Comparison of ENCODE assay signal across 1 cellular context in the genomic region with DNA sequence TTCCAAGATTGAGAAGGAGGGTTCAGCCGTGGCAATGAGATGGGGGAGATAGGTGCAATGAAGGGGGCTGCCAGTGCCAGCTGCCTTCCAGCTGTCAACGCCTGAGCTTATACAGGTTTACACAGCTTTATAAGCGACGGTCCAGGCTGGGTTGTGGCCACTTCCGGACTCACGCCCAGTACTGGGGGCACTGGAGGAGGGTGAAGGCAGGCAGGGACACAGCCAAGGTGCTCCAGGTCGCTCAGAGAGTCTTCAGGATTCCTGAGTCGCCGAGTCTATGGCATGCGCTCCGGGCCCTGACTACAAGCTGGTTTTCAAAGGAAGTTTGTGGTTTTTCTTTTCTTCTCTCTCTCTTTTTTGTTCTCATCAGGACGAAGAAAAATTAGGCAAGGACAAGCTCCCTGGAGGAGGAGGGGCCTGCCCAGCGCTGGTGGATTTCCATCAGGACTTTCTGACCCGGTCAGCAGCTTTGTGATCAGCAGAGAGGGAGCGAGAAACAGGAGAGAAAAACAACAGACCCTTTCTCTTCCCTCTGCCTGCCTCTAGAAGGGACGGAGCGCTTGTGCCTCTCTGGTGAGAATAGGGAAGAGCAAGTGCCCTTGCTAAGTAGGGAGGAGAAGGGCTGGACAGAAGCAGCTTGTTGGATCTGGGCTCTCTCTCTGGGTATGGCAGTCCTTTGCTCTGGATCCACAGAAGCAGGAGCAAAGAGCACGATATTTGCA.
TF ChIP-seq lines count a peak whose summit lies in the region.

Gene MINDY1, minus strand, starts transcription at position 572 of the 722 bp plus-strand sequence. CDS start 4,285 bp downstream, outside the sequence.

TF ChIP-seq in GM12878, 131 proteins besides CTCF, POLR2A, EP300 and RAD21 (continued from another document and continues in another):
- TF ChIP-seq E2F8 (IDR thresholded peaks at IDR 0.05; ENCODE audit: low read depth, partially characterized antibody) (no peak), TARDBP (IDR thresholded peaks at IDR 0.05; ENCODE audit: borderline replicate concordance) (no peak), NR2C2 (IDR thresholded peaks at IDR 0.05; ENCODE audit: borderline replicate concordance, control insufficient read depth, insufficient read length, low read depth) (no peak), BHLHE40 (IDR thresholded peaks at IDR 0.05; ENCODE audit: borderline replicate concordance in 1 of 2, low read depth in 2 of 2, low read length in 1 of 2) (no peak), ZNF274 (IDR thresholded peaks at IDR 0.05; ENCODE audit: insufficient read depth, insufficient read length) (no peak), DPF2 (IDR thresholded peaks at IDR 0.05) (no peak), ZBTB40 (IDR thresholded peaks at IDR 0.05; ENCODE audit: borderline replicate concordance) (peak; percentile 24; the same call in 1 of the 2 replicates), CREM (IDR thresholded peaks at IDR 0.05; ENCODE audit: low read depth) (no peak), TCF3 (IDR thresholded peaks at IDR 0.05; ENCODE audit: borderline replicate concordance, insufficient read depth, low read depth, low read length) (0 out of 2 replicates have a peak, but pooled peaks have one; percentile 16), STAT1 (conservative IDR thresholded peaks at IDR 0.05) (no peak), TCF7 (IDR thresholded peaks at IDR 0.05; ENCODE audit: borderline replicate concordance) (no peak), NRF1 (conservative IDR thresholded peaks at IDR 0.05; ENCODE audit: low read depth, low read length) (no peak), RELA (IDR thresholded peaks at IDR 0.05; ENCODE audit: borderline replicate concordance, partially characterized antibody) (no peak), KDM1A (IDR thresholded peaks at IDR 0.05; ENCODE audit: borderline replicate concordance) (no peak), PKNOX1 (IDR thresholded peaks at IDR 0.05) (no peak), USF2 (IDR thresholded peaks at IDR 0.05; ENCODE audit: borderline replicate concordance, low read depth, low read length) (no peak), HDAC6 (IDR thresholded peaks at IDR 0.05; ENCODE audit: unreplicated experiment) (no peak), SP1 (IDR thresholded peaks at IDR 0.05; ENCODE audit: low read depth, low read length) (no peak), MEF2A (IDR thresholded peaks at IDR 0.05; ENCODE audit: insufficient read depth, low read depth, low read length) (no peak), BMI1 (IDR thresholded peaks at IDR 0.05; ENCODE audit: borderline replicate concordance) (no peak), MXI1 (IDR thresholded peaks at IDR 0.05; ENCODE audit: low read depth, low read length) (no peak), NFXL1 (IDR thresholded peaks at IDR 0.05; ENCODE audit: borderline replicate concordance) (no peak), ASH2L (IDR thresholded peaks at IDR 0.05; ENCODE audit: borderline replicate concordance, low read depth) (no peak)
- TF ChIP-seq, protein P1, sequence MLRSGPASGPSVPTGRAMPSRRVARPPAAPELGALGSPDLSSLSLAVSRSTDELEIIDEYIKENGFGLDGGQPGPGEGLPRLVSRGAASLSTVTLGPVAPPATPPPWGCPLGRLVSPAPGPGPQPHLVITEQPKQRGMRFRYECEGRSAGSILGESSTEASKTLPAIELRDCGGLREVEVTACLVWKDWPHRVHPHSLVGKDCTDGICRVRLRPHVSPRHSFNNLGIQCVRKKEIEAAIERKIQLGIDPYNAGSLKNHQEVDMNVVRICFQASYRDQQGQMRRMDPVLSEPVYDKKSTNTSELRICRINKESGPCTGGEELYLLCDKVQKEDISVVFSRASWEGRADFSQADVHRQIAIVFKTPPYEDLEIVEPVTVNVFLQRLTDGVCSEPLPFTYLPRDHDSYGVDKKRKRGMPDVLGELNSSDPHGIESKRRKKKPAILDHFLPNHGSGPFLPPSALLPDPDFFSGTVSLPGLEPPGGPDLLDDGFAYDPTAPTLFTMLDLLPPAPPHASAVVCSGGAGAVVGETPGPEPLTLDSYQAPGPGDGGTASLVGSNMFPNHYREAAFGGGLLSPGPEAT (IDR thresholded peaks at IDR 0.05; ENCODE audit: low read depth): 0 out of 2 replicates have a peak, but pooled peaks have one; percentile 21
- TF ChIP-seq, protein P2, sequence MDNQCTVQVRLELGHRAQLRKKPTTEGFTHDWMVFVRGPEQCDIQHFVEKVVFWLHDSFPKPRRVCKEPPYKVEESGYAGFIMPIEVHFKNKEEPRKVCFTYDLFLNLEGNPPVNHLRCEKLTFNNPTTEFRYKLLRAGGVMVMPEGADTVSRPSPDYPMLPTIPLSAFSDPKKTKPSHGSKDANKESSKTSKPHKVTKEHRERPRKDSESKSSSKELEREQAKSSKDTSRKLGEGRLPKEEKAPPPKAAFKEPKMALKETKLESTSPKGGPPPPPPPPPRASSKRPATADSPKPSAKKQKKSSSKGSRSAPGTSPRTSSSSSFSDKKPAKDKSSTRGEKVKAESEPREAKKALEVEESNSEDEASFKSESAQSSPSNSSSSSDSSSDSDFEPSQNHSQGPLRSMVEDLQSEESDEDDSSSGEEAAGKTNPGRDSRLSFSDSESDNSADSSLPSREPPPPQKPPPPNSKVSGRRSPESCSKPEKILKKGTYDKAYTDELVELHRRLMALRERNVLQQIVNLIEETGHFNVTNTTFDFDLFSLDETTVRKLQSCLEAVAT (IDR thresholded peaks at IDR 0.05): peak; percentile 16; the same call in 1 of the 2 replicates
- TF ChIP-seq, protein P3, sequence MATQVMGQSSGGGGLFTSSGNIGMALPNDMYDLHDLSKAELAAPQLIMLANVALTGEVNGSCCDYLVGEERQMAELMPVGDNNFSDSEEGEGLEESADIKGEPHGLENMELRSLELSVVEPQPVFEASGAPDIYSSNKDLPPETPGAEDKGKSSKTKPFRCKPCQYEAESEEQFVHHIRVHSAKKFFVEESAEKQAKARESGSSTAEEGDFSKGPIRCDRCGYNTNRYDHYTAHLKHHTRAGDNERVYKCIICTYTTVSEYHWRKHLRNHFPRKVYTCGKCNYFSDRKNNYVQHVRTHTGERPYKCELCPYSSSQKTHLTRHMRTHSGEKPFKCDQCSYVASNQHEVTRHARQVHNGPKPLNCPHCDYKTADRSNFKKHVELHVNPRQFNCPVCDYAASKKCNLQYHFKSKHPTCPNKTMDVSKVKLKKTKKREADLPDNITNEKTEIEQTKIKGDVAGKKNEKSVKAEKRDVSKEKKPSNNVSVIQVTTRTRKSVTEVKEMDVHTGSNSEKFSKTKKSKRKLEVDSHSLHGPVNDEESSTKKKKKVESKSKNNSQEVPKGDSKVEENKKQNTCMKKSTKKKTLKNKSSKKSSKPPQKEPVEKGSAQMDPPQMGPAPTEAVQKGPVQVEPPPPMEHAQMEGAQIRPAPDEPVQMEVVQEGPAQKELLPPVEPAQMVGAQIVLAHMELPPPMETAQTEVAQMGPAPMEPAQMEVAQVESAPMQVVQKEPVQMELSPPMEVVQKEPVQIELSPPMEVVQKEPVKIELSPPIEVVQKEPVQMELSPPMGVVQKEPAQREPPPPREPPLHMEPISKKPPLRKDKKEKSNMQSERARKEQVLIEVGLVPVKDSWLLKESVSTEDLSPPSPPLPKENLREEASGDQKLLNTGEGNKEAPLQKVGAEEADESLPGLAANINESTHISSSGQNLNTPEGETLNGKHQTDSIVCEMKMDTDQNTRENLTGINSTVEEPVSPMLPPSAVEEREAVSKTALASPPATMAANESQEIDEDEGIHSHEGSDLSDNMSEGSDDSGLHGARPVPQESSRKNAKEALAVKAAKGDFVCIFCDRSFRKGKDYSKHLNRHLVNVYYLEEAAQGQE (IDR thresholded peaks at IDR 0.05; ENCODE audit: low read depth, low read length): no peak
- TF ChIP-seq, protein P4, sequence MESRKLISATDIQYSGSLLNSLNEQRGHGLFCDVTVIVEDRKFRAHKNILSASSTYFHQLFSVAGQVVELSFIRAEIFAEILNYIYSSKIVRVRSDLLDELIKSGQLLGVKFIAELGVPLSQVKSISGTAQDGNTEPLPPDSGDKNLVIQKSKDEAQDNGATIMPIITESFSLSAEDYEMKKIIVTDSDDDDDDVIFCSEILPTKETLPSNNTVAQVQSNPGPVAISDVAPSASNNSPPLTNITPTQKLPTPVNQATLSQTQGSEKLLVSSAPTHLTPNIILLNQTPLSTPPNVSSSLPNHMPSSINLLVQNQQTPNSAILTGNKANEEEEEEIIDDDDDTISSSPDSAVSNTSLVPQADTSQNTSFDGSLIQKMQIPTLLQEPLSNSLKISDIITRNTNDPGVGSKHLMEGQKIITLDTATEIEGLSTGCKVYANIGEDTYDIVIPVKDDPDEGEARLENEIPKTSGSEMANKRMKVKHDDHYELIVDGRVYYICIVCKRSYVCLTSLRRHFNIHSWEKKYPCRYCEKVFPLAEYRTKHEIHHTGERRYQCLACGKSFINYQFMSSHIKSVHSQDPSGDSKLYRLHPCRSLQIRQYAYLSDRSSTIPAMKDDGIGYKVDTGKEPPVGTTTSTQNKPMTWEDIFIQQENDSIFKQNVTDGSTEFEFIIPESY (IDR thresholded peaks at IDR 0.05): no peak
- TF ChIP-seq, protein P5, sequence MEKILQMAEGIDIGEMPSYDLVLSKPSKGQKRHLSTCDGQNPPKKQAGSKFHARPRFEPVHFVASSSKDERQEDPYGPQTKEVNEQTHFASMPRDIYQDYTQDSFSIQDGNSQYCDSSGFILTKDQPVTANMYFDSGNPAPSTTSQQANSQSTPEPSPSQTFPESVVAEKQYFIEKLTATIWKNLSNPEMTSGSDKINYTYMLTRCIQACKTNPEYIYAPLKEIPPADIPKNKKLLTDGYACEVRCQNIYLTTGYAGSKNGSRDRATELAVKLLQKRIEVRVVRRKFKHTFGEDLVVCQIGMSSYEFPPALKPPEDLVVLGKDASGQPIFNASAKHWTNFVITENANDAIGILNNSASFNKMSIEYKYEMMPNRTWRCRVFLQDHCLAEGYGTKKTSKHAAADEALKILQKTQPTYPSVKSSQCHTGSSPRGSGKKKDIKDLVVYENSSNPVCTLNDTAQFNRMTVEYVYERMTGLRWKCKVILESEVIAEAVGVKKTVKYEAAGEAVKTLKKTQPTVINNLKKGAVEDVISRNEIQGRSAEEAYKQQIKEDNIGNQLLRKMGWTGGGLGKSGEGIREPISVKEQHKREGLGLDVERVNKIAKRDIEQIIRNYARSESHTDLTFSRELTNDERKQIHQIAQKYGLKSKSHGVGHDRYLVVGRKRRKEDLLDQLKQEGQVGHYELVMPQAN (conservative IDR thresholded peaks at IDR 0.05): no peak
